In genomic region chr2:230925879-230926765, GRCh38 we compare ENCODE assay signal across 10 cellular contexts. TPM values are rescaled to one million over a fixed set of nuclear protein-coding genes. Genes with fewer than 3 reads are reported as not detected.
A peak's percentile ranks its signal among the peaks of the same experiment; 100 is the strongest.
DNase-seq lines count a peak whose midpoint lies in the region; ATAC-seq and TF ChIP-seq lines count a peak whose summit lies in the region.
"Had no signal": no experiment of that assay in that cellular context is flagged by ENCODE, and none has a peak within 500 bp of the region (broad histone marks: within the 10 kb centered on the region; RNA-seq: fewer than 3 reads in every experiment).

No MANE protein-coding gene starts in this region.

- H3K9me3 Mint-ChIP-seq in HFFc6 = no peaks in the 10 kb centered on the region
- no peaks in the 10 kb centered on the region for H3K9me3 Mint-ChIP-seq in activated T-helper 1 cell treated with anti-CD3 and anti-CD28 coated beads, Interleukin-12 subunit alpha, Interleukin-12 subunit beta, Interleukin-2, Interleukin-4 antibody, amounts not matched to agents 30 ng/mL and 10 ng/mL and 1 ng/mL, durations not matched to agents 14 hours and 24 hours and 36 hours

- DNase-seq in HFFc6 (no peak), mesenteric fat pad (ENCODE audit: low spot score) (peak; percentile 69), GM19238 (ENCODE audit: insufficient read length, low spot score) (no peak), putamen (ENCODE audit: low spot score) (no peak), foreskin melanocyte (no peak)
- DNase-seq in activated CD4-positive, CD25-positive, alpha-beta regulatory T cell treated with anti-CD3 and anti-CD28 coated beads, Interleukin-2, amount 50 U/mL, for 72 hours = peak; percentile 47
- DNase-seq in activated T-helper 1 cell treated with anti-CD3 and anti-CD28 coated beads, Interleukin-12 subunit alpha, Interleukin-12 subunit beta, Interleukin-2, Interleukin-4 antibody, amounts not matched to agents 30 ng/mL and 10 ng/mL and 1 ng/mL, durations not matched to agents 14 hours and 24 hours and 36 hours (ENCODE audit: low spot score) = no peak

- ATAC-seq in GM18517 (IDR thresholded peaks at IDR 0.05; ENCODE audit: unreplicated experiment) = peak; percentile 49

- H3K4me1 Mint-ChIP-seq in HFFc6 (ENCODE audit: low read depth) = peaks cover 6% of the 10 kb centered on the region; the same call in 1 of the 2 replicates
- H3K4me1 Mint-ChIP-seq in activated T-helper 1 cell treated with anti-CD3 and anti-CD28 coated beads, Interleukin-12 subunit alpha, Interleukin-12 subunit beta, Interleukin-2, Interleukin-4 antibody, amounts not matched to agents 30 ng/mL and 10 ng/mL and 1 ng/mL, durations not matched to agents 14 hours and 24 hours and 36 hours (ENCODE audit: low read depth) = peaks cover 44% of the 10 kb centered on the region

- intact Hi-C loops in activated T-helper 1 cell treated with anti-CD3 and anti-CD28 coated beads, Interleukin-12 subunit alpha, Interleukin-12 subunit beta, Interleukin-2, Interleukin-4 antibody, amounts not matched to agents 30 ng/mL and 10 ng/mL and 1 ng/mL, durations not matched to agents 14 hours and 24 hours and 36 hours (cut with micrococcal nuclease) = loop anchor here (2.0 kb wide), 2 partner anchors 19 to 33 kb away; no protein-coding TSS in a partner anchor

- no peak overlapping the region for H3K27ac Mint-ChIP-seq in HFFc6
- no peak overlapping the region for H3K27ac Mint-ChIP-seq in activated T-helper 1 cell treated with anti-CD3 and anti-CD28 coated beads, Interleukin-12 subunit alpha, Interleukin-12 subunit beta, Interleukin-2, Interleukin-4 antibody, amounts not matched to agents 30 ng/mL and 10 ng/mL and 1 ng/mL, durations not matched to agents 14 hours and 24 hours and 36 hours

- TF ChIP-seq CTCF in HFFc6 (IDR thresholded peaks at IDR 0.05) = peak; percentile 38; the same call in 1 of the 2 replicates

- no peak overlapping the region for H3K4me3 Mint-ChIP-seq in HFFc6
- no peak overlapping the region for H3K4me3 Mint-ChIP-seq in activated T-helper 1 cell treated with anti-CD3 and anti-CD28 coated beads, Interleukin-12 subunit alpha, Interleukin-12 subunit beta, Interleukin-2, Interleukin-4 antibody, amounts not matched to agents 30 ng/mL and 10 ng/mL and 1 ng/mL, durations not matched to agents 14 hours and 24 hours and 36 hours

- H3K27me3 Mint-ChIP-seq in HFFc6 (ENCODE audit: insufficient read depth) = peaks cover 58% of the 10 kb centered on the region
- H3K27me3 Mint-ChIP-seq in activated T-helper 1 cell treated with anti-CD3 and anti-CD28 coated beads, Interleukin-12 subunit alpha, Interleukin-12 subunit beta, Interleukin-2, Interleukin-4 antibody, amounts not matched to agents 30 ng/mL and 10 ng/mL and 1 ng/mL, durations not matched to agents 14 hours and 24 hours and 36 hours (ENCODE audit: insufficient read depth) = peaks cover 37% of the 10 kb centered on the region

- no peaks in the 10 kb centered on the region for H3K36me3 Mint-ChIP-seq in HFFc6 (ENCODE audit: low read depth)
- no peaks in the 10 kb centered on the region for H3K36me3 Mint-ChIP-seq in activated T-helper 1 cell treated with anti-CD3 and anti-CD28 coated beads, Interleukin-12 subunit alpha, Interleukin-12 subunit beta, Interleukin-2, Interleukin-4 antibody, amounts not matched to agents 30 ng/mL and 10 ng/mL and 1 ng/mL, durations not matched to agents 14 hours and 24 hours and 36 hours (ENCODE audit: low read depth)

RNA-seq across cellular contexts. Expression of gene GPR55, which starts 1.1 kb away (rescaled TPM):
- total RNA-seq in HFFc6 (2021; fragmentation: NEBNext Ultra II Directional; extraction: Animal tissue kit (Norgen Biotek cat#: 25700)) = not detected
- total RNA-seq in mesenteric fat pad = 0.22 TPM
- 0.13 and 0.29 TPM in 2 replicates for total RNA-seq in activated T-helper 1 cell treated with anti-CD3 and anti-CD28 coated beads, Interleukin-12 subunit alpha, Interleukin-12 subunit beta, Interleukin-2, Interleukin-4 antibody, amounts not matched to agents 30 ng/mL and 10 ng/mL and 1 ng/mL, durations not matched to agents 14 hours and 24 hours and 36 hours
- total RNA-seq: dermis microvascular lymphatic vessel endothelial cell, renal cortical epithelial cell had no signal

Comparison
In these comparisons a context has a peak if more than half of its experiments do, and no peak if none do; other contexts are left out.
1. DNase-seq: peak in activated CD4-positive, CD25-positive, alpha-beta regulatory T cell treated with anti-CD3 and anti-CD28 coated beads, Interleukin-2, amount 50 U/mL, for 72 hours (single experiment) and mesenteric fat pad (single experiment); none in HFFc6 (single experiment), GM19238 (single experiment), putamen (single experiment), activated T-helper 1 cell treated with anti-CD3 and anti-CD28 coated beads, Interleukin-12 subunit alpha, Interleukin-12 subunit beta, Interleukin-2, Interleukin-4 antibody, amounts not matched to agents 30 ng/mL and 10 ng/mL and 1 ng/mL, durations not matched to agents 14 hours and 24 hours and 36 hours (single experiment) and foreskin melanocyte (single experiment).